In the genomic region with DNA sequence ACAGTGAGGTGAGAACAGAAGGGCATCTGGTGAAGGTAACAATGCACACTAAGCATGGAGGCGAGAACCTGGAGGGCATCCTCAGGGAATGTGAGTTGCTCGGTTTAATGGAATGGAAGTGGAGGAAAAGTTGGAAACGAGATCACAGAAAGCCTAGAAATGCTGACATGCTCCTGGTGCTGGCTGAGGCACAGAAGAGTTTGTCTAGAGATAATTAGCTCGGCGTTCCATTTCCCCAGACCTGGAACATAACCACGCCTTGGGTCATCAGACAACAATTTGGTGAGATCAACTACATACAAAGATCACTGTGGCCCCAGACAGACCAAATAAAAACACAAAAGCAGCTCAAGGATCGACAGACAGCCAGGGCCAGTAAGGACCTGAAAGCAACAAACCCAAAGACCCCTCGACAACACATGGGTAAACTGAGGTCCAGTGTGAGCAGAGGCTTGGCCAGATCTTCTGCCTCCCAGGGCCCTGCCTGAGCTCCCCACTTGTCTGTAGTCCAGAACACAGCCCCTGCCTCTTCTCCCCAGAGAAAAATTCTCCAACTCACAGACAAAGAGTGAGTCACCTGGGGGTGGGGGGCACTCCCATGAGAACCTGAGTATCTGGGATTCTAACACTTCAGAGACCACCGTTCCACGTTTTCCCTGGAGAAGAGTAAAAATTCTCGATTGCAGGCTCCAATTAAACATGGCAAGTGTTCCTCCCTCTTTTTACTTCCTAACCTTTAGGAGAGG, we compare ENCODE assay signal across 1 cellular context.
TF ChIP-seq lines count a peak whose summit lies in the region.

No MANE protein-coding gene starts in this region.

TF ChIP-seq in HepG2, 621 proteins besides CTCF, POLR2A, EP300 and RAD21:
- no peak for TF ChIP-seq ZNF841 (CRISPR knock-in tag; IDR thresholded peaks at IDR 0.05; ENCODE audit: borderline replicate concordance)
- TF ChIP-seq ZNF777 (CRISPR knock-in tag; IDR thresholded peaks at IDR 0.05) = no peak
- no peak for TF ChIP-seq FOXC1 (CRISPR knock-in tag; IDR thresholded peaks at IDR 0.05; ENCODE audit: borderline replicate concordance)
- no peak for TF ChIP-seq ZNF24 (IDR thresholded peaks at IDR 0.05)
- no peak for TF ChIP-seq TAF1 (CRISPR knock-in tag; IDR thresholded peaks at IDR 0.05)
- TF ChIP-seq, protein P1, sequence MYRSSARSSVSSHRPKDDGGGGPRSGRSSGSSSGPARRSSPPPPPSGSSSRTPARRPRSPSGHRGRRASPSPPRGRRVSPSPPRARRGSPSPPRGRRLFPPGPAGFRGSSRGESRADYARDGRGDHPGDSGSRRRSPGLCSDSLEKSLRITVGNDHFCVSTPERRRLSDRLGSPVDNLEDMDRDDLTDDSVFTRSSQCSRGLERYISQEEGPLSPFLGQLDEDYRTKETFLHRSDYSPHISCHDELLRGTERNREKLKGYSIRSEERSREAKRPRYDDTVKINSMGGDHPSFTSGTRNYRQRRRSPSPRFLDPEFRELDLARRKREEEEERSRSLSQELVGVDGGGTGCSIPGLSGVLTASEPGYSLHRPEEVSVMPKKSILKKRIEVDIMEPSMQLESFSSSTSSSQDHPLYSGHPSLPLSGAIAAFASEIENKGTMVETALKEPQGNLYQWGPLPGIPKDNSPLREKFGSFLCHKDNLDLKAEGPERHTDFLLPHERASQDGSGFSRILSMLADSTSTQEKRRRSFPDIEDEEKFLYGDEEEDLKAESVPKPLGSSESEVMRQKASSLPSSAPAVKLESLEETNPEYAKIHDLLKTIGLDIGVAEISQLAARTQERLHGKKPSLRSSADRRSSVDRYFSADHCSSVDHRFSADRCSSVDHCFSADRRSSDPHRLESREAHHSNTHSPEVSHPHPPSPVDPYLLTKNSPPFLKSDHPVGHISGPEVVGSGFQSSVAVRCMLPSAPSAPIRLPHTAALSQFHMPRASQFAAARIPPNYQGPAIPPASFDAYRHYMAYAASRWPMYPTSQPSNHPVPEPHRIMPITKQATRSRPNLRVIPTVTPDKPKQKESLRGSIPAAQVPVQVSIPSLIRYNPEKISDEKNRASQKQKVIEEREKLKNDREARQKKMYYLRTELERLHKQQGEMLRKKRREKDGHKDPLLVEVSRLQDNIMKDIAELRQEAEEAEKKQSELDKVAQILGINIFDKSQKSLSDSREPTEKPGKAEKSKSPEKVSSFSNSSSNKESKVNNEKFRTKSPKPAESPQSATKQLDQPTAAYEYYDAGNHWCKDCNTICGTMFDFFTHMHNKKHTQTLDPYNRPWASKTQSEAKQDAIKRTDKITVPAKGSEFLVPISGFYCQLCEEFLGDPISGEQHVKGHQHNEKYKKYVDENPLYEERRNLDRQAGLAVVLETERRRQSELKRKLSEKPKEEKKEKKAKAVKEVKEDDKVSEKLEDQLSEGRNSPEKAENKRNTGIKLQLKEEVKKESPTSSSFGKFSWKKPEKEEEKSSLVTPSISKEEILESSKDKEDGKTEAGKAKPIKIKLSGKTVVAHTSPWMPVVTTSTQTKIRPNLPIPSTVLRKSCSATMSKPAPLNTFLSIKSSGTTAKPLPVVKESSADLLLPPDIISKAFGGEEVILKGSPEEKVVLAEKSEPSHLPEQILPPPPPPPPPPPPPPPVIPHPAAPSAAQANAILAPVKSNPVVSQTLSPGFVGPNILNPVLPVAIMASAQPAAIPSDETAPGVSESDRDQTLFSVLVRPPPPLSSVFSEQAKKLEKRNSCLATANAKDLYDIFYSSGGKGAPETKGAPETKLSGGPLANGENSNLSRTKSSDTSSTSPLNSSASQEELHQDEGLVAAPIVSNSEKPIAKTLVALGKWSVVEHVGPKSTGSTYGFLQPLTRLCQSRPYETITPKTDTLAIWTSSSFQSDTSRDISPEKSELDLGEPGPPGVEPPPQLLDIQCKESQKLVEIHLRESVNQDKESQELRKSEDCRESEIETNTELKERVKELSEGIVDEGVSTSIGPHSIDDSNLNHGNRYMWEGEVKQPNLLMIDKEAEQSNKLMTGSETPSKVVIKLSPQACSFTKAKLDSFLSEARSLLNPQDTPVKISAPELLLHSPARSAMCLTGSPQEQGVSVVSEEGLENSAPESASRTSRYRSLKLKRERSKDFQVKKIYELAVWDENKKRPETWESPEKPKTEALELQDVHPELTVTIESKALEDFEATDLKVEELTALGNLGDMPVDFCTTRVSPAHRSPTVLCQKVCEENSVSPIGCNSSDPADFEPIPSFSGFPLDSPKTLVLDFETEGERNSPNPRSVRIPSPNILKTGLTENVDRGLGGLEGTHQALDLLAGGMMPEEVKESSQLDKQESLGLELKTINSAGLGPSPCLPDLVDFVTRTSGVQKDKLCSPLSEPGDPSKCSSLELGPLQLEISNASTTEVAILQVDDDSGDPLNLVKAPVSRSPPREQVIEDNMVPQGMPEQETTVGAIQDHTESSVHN (CRISPR knock-in tag; IDR thresholded peaks at IDR 0.05) = no peak
- TF ChIP-seq, protein P2, sequence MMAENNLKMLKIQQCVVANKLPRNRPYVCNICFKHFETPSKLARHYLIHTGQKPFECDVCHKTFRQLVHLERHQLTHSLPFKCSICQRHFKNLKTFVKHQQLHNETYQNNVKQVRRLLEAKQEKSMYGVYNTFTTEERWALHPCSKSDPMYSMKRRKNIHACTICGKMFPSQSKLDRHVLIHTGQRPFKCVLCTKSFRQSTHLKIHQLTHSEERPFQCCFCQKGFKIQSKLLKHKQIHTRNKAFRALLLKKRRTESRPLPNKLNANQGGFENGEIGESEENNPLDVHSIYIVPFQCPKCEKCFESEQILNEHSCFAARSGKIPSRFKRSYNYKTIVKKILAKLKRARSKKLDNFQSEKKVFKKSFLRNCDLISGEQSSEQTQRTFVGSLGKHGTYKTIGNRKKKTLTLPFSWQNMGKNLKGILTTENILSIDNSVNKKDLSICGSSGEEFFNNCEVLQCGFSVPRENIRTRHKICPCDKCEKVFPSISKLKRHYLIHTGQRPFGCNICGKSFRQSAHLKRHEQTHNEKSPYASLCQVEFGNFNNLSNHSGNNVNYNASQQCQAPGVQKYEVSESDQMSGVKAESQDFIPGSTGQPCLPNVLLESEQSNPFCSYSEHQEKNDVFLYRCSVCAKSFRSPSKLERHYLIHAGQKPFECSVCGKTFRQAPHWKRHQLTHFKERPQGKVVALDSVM (CRISPR knock-in tag; IDR thresholded peaks at IDR 0.05) = no peak
- no peak for TF ChIP-seq MEF2D (CRISPR knock-in tag; IDR thresholded peaks at IDR 0.05)
